10 cellular contexts compared by ENCODE assay signal in the genomic region with DNA sequence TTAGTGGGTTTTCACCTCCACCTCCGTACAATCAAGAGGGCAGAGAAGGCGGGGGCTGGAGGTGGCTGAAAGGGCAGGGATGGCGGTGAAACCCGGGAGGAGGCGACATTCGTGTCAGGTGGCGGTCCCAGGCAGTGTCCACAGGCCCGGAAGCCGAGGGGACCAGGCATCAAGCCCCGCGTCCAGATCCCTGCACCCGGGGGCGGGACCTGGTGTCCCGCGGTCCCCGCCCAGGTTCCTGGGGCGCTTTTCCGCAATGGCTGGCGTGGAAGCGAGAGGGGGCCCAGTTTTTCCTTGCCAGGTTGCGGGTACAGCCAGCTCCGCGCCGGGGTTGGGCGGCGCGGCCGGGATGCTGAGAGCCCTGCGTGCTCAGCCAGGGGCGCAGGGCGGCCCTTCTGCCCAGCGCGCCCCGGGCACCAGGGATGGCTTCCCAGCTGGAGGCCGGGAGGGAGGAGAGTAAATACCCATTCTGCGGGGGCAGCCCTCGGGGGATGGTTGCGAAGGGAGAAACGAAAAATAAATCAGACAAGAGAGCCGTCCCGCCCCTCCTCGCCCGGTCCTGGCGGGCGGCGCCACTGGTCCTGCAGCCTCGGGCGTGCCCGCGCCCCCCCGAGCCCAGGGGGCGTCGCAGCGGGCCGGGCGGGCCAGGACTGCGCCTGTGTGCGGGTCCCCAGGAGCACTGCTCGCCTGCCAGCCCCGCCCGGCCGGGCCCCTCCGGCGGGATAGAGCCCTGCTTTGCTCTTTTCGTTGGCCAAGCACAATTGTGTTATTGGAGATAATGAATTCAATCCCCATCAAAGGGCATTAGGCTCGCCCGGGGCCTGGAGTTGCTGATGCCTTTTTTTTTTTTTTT. TPM values are rescaled to one million over a fixed set of nuclear protein-coding genes. Genes with fewer than 3 reads are reported as not detected.
DNase-seq lines count a peak whose midpoint lies in the region; ATAC-seq, FAIRE-seq and TF ChIP-seq lines count a peak whose summit lies in the region.
"Had no signal": no experiment of that assay in that cellular context is flagged by ENCODE, and none has a peak within 500 bp of the region (broad histone marks: within the 10 kb centered on the region; RNA-seq: fewer than 3 reads in every experiment).

No MANE protein-coding gene starts in this region.

- no peak overlapping the region for H2BK120ac ChIP-seq in trophoblast cell (ENCODE audit: insufficient read depth, low read length, poor library complexity)

- H4K20me1 ChIP-seq in endothelial cell of umbilical vein (replicated peaks; ENCODE audit: control insufficient read depth, extremely low read depth, insufficient read depth, low read length) = peaks cover 6% of the 10 kb centered on the region

- H3K4me3 ChIP-seq in H7 (ENCODE audit: insufficient read depth, low read depth, low read length) = peak overlapping the region; percentile 32
- H3K4me3 ChIP-seq in endothelial cell of umbilical vein (replicated peaks in 1 of 3; ENCODE audit: insufficient read depth in 1 of 3, low read depth in 1 of 3, low read length in 3 of 3) = peak overlapping the region in 2 of 3 experiments; percentile 10 to 17
- no peak overlapping the region for H3K4me3 ChIP-seq in trophoblast cell (ENCODE audit: low read depth, low read length)

- no peaks in the 10 kb centered on the region for H3K36me3 Mint-ChIP-seq in T-cell

- no peak overlapping the region for H4K8ac ChIP-seq in trophoblast cell (ENCODE audit: low read depth, low read length)

- H3K79me2 ChIP-seq in endothelial cell of umbilical vein (ENCODE audit: control insufficient read depth, insufficient read depth, low read length) (no peaks in the 10 kb centered on the region), trophoblast cell (ENCODE audit: control insufficient read depth, insufficient read depth, low read length, poor library complexity) (no peaks in the 10 kb centered on the region)

- H3K4me1 Mint-ChIP-seq in T-cell = no peaks in the 10 kb centered on the region

- H2BK12ac ChIP-seq in trophoblast cell (ENCODE audit: low read length) = no peak overlapping the region

- no CpG with 5 or more reads among the region's 67 CpGs for WGBS in trophoblast cell (ENCODE audit: extremely low coverage, insufficient coverage, insufficient read length)

- no peak overlapping the region for H3K4ac ChIP-seq in trophoblast cell (ENCODE audit: low read depth, low read length)

- H3K27ac ChIP-seq in endothelial cell of umbilical vein (ENCODE audit: insufficient read depth, low read depth, low read length) (no peak overlapping the region), trophoblast cell (ENCODE audit: low read depth, low read length) (no peak overlapping the region)
- H3K27ac ChIP-seq: sigmoid colon had no signal

- H3K4me2 ChIP-seq in endothelial cell of umbilical vein (ENCODE audit: insufficient read depth, low read length) (peak overlapping the region; percentile 38), trophoblast cell (ENCODE audit: low read length) (peak overlapping the region; percentile 64)

- no peak overlapping the region for H4K12ac ChIP-seq in trophoblast cell (ENCODE audit: low read depth, low read length)

- no peak overlapping the region for H2BK5ac ChIP-seq in trophoblast cell (ENCODE audit: low read depth, low read length, poor library complexity)

- H3K9me3 ChIP-seq in endothelial cell of umbilical vein (replicated peaks; ENCODE audit: control insufficient read depth, insufficient read depth, low read length) (no peaks in the 10 kb centered on the region), trophoblast cell (ENCODE audit: insufficient read depth, low read depth, low read length) (peaks cover 4% of the 10 kb centered on the region)
- H3K9me3 ChIP-seq: sigmoid colon had no signal

- H3K9me1 ChIP-seq in endothelial cell of umbilical vein (replicated peaks; ENCODE audit: control insufficient read depth, extremely low read depth, insufficient read depth, low read length) = no peaks in the 10 kb centered on the region

- intact Hi-C loops in endothelial cell of umbilical vein (cut with micrococcal nuclease) = no loop called here

- POLR2A ChIA-PET in endothelial cell of umbilical vein (lab: Charles Lee) = no interaction called here
- POLR2A ChIA-PET in T-cell (lab: Charles Lee) = no interaction called here

- H3K79me1 ChIP-seq in trophoblast cell (ENCODE audit: low read length) = no peaks in the 10 kb centered on the region

- CTCF ChIA-PET in endothelial cell of umbilical vein (lab: Charles Lee) (no interaction called here), T-cell (lab: Charles Lee) (no interaction called here)

- no TSS peak for BruUV-seq in endothelial cell of umbilical vein (replicated peaks; lab: Mats Ljungman, UMichigan)

- H3K36me3 ChIP-seq in H7 (replicated peaks; ENCODE audit: control insufficient read depth, insufficient read depth, low read length) = no peaks in the 10 kb centered on the region
- no peaks in the 10 kb centered on the region for H3K36me3 ChIP-seq in endothelial cell of umbilical vein (ENCODE audit: control insufficient read depth in 2 of 2, extremely low read depth in 1 of 2, insufficient read depth in 2 of 2, low read length in 2 of 2)
- no peaks in the 10 kb centered on the region for H3K36me3 ChIP-seq in trophoblast cell (ENCODE audit: control insufficient read depth in 1 of 2, insufficient read depth in 2 of 2, low read length in 2 of 2)
- H3K36me3 ChIP-seq: sigmoid colon had no signal

- no peak overlapping the region for H3K23ac ChIP-seq in trophoblast cell (ENCODE audit: low read length)

- FAIRE-seq in endothelial cell of umbilical vein (lab: Jason Lieb, UNC) = no peak

- DNase-seq in H7 (peak; percentile 80), NCI-H2227 treated with DMSO at 0.1 percent for 48 hours (lab: John Stamatoyannopoulos, UW) (peak; percentile 50), endothelial cell of umbilical vein (ENCODE audit: low read depth, low spot score) (no peak), trophoblast cell (no peak), activated gamma-delta T cell (lab: John Stamatoyannopoulos, UW) (no peak), T-cell (no peak)
- no peak for DNase-seq in effector CD4-positive, alpha-beta T cell
- DNase-seq: NCI-H446, sigmoid colon had no signal

- H3K18ac ChIP-seq in trophoblast cell (ENCODE audit: low read length) = no peak overlapping the region

- no peak for TF ChIP-seq POLR2A in endothelial cell of umbilical vein (IDR thresholded peaks at IDR 0.05; ENCODE audit: low read depth, low read length)

- H3K4me3 Mint-ChIP-seq in T-cell = no peak overlapping the region

- no peak overlapping the region for H4K91ac ChIP-seq in trophoblast cell (ENCODE audit: low read depth, low read length)

- no peak overlapping the region for H3K9ac ChIP-seq in endothelial cell of umbilical vein (replicated peaks; ENCODE audit: extremely low read depth, insufficient read depth, low read length)
- no peak overlapping the region for H3K9ac ChIP-seq in trophoblast cell (ENCODE audit: low read length)

- no peak overlapping the region for H2AK5ac ChIP-seq in trophoblast cell (ENCODE audit: low read length)

- no peak overlapping the region for H3K27ac Mint-ChIP-seq in T-cell

- peaks cover 0 to 3% (median 0%) of the 10 kb centered on the region in 3 donors for H3K9me3 Mint-ChIP-seq in T-cell

- dilution Hi-C loops in endothelial cell of umbilical vein (cut with MboI; ENCODE audit: extremely low pct_ligation_motif_present, low sequenced_read_pairs) = no loop called here

- no peak overlapping the region for H2AFZ ChIP-seq in endothelial cell of umbilical vein (ENCODE audit: low read depth, low read length)
- H2AFZ ChIP-seq in trophoblast cell (ENCODE audit: insufficient read depth, low read length, poor library complexity) = no peak overlapping the region

- no peak for TF ChIP-seq CTCF in endothelial cell of umbilical vein (IDR thresholded peaks at IDR 0.05; ENCODE audit: extremely low read depth in 1 of 2, insufficient read depth in 1 of 2, low read depth in 1 of 2, low read length in 2 of 2)

- H3K4me1 ChIP-seq in endothelial cell of umbilical vein (ENCODE audit: control insufficient read depth, extremely low read depth, insufficient read depth, low read length) = peaks cover 14% of the 10 kb centered on the region
- H3K4me1 ChIP-seq in trophoblast cell (ENCODE audit: control insufficient read depth in 1 of 2, insufficient read depth in 2 of 2, low read length in 2 of 2) = peaks cover 12 to 17% of the 10 kb centered on the region in 2 experiments

- peaks cover 41 to 43% of the 10 kb centered on the region in 2 donors for H3K27me3 Mint-ChIP-seq in T-cell

- ATAC-seq in T-cell (replicated peaks in 1 of 4) = no peak
- no peak for ATAC-seq in HG02678 (IDR thresholded peaks at IDR 0.05; ENCODE audit: unreplicated experiment)

- H3K27me3 ChIP-seq in H7 (ENCODE audit: control insufficient read depth, insufficient read depth, low read length) (peaks cover 82% of the 10 kb centered on the region), endothelial cell of umbilical vein (ENCODE audit: control insufficient read depth in 2 of 2, insufficient read depth in 2 of 2, low read length in 2 of 2) (peaks cover 44 to 60% of the 10 kb centered on the region in 2 experiments), trophoblast cell (ENCODE audit: insufficient read depth, low read length) (peaks cover 46% of the 10 kb centered on the region)

- no peak overlapping the region for H3K14ac ChIP-seq in trophoblast cell (ENCODE audit: low read length)

RNA-seq across cellular contexts. Expression of a gene that starts 11.5 kb away (rescaled TPM):
- 3.4 and 3.7 TPM in 2 replicates for total RNA-seq in H7 (2014; rRNA removed; shearing (Covaris generic))
- total RNA-seq in endothelial cell of umbilical vein = not detected in 2 replicates
- polyA plus RNA-seq in endothelial cell of umbilical vein = 0.06 TPM in 1 of 2 replicates, not detected in the other
- 0.03 TPM in 2 replicates for polyA plus RNA-seq in endothelial cell of umbilical vein (2011; cell fraction: cytosol; rRNA removed)
- polyA plus RNA-seq in endothelial cell of umbilical vein (2011; cell fraction: nucleus; rRNA removed) = 0.04 TPM in 1 of 2 replicates, not detected in the other
- polyA plus RNA-seq in endothelial cell of umbilical vein (2012) = 0.25 and 0.62 TPM in 2 replicates
- not detected in 2 replicates for polyA minus RNA-seq in endothelial cell of umbilical vein
- 4.9 TPM for polyA minus RNA-seq in endothelial cell of umbilical vein (2011; cell fraction: cytosol; rRNA and poly(A)+ RNA removed)
- polyA minus RNA-seq in endothelial cell of umbilical vein (2011; cell fraction: nucleus; rRNA and poly(A)+ RNA removed) = not detected in 2 replicates
- 2.5 and 2.7 TPM in 2 replicates for polyA plus RNA-seq in trophoblast cell (2013)
- under 1 TPM in 4 of 5 donors, not detected in 1; 0.23 to 0.67 (median 0.57) TPM for total RNA-seq in T-cell
- total RNA-seq: sigmoid colon had no signal

RNA-seq across cellular contexts. Expression of a gene that starts 11.8 kb away (rescaled TPM):
- total RNA-seq in H7 (2014; rRNA removed; shearing (Covaris generic)) = 0.59 and 0.90 TPM in 2 replicates
- total RNA-seq in endothelial cell of umbilical vein = 0.75 TPM in 1 of 2 replicates, not detected in the other
- not detected in 2 replicates for polyA plus RNA-seq in endothelial cell of umbilical vein
- polyA plus RNA-seq in endothelial cell of umbilical vein (2011; cell fraction: cytosol; rRNA removed) = not detected in 2 replicates
- polyA plus RNA-seq in endothelial cell of umbilical vein (2011; cell fraction: nucleus; rRNA removed) = 0.06 and 0.37 TPM in 2 replicates
- polyA plus RNA-seq in endothelial cell of umbilical vein (2012) = 0.07 TPM in 1 of 2 replicates, not detected in the other
- polyA minus RNA-seq in endothelial cell of umbilical vein = not detected in 2 replicates
- not detected for polyA minus RNA-seq in endothelial cell of umbilical vein (2011; cell fraction: cytosol; rRNA and poly(A)+ RNA removed)
- 0.19 and 0.29 TPM in 2 replicates for polyA minus RNA-seq in endothelial cell of umbilical vein (2011; cell fraction: nucleus; rRNA and poly(A)+ RNA removed)
- 0.10 and 0.11 TPM in 2 replicates for polyA plus RNA-seq in trophoblast cell (2013)
- not detected for total RNA-seq in T-cell
- total RNA-seq: sigmoid colon had no signal

Comparison
In these comparisons a context has a peak if more than half of its experiments do, and no peak if none do; other contexts are left out.
1. DNase-seq: peak in H7 (single experiment) and NCI-H2227 treated with DMSO at 0.1 percent for 48 hours (single experiment); none in endothelial cell of umbilical vein (single experiment), trophoblast cell (0 of 2), activated gamma-delta T cell (single experiment), T-cell (0 of 34) and effector CD4-positive, alpha-beta T cell (single experiment).